Comparison of ENCODE assay signal across 27 cellular contexts in the genomic region with DNA sequence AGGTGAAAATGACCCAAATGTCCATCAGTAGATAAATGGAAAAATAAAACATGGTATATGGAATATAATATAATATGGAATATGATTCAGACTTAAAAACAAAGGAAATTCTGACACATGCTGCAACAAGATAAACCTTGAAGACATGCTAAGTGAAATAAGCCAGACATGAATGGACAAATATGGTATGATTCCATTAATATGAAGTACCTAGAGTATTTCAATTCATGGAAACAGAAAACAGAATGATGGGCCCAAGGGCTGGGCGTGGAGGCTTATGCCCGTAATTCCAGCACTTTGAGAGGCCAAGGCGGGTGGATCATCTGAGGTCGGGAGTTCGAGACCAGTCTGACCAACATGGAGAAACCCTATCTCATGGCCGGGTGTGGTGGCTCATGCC.
"Had no signal": no experiment of that assay in that cellular context is flagged by ENCODE, and none has a peak within 500 bp of the region (broad histone marks: within the 10 kb centered on the region; RNA-seq: fewer than 3 reads in every experiment).

No MANE protein-coding gene starts in this region.

- H3K27me3 ChIP-seq: neural progenitor cell, ovary, right lobe of liver, sigmoid colon, stomach, thyroid gland, tibial nerve, upper lobe of left lung, vagina had no signal

- FAIRE-seq: small intestine, urothelium cell line had no signal

- H3K4me1 Mint-ChIP-seq: stimulated activated effector memory CD8-positive, alpha-beta T cell treated with anti-CD3 and anti-CD28 coated beads, Interleukin-12 subunit alpha, Interleukin-12 subunit beta, amount 100 ng/mL, for 72 hours had no signal

- H3K4me3 ChIP-seq: neural progenitor cell, ovary, psoas muscle, right lobe of liver, sigmoid colon, stomach, thoracic aorta, thyroid gland, tibial nerve, upper lobe of left lung, vagina had no signal

- H3K36me3 Mint-ChIP-seq: naive thymus-derived CD8-positive, alpha-beta T cell; natural killer cell treated with Interleukin-12 subunit alpha and Interleukin-12 subunit beta and Interleukin-15 and Interleukin-18, amount 100 ng/mL, for 72 hours; stimulated activated effector memory CD8-positive, alpha-beta T cell treated with anti-CD3 and anti-CD28 coated beads, Interleukin-12 subunit alpha, Interleukin-12 subunit beta, amount 100 ng/mL, for 72 hours had no signal

- H3K27me3 Mint-ChIP-seq: naive thymus-derived CD8-positive, alpha-beta T cell; natural killer cell treated with Interleukin-12 subunit alpha and Interleukin-12 subunit beta and Interleukin-15 and Interleukin-18, amount 100 ng/mL, for 72 hours; progenitor cell of endocrine pancreas; stimulated activated naive B cell treated with anti-CD40 and anti-IgM and Interleukin-4, amounts not matched to agents 10 μg/mL and 1 μg/mL and 100 μg/mL, for 72 hours; stimulated activated naive CD8-positive, alpha-beta T cell treated with anti-CD3 and anti-CD28 coated beads, Interleukin-15, Interleukin-2, amounts not matched to agents 100 ng/mL and 50 ng/mL, for 24 hours had no signal

- H3K9me3 Mint-ChIP-seq: naive thymus-derived CD8-positive, alpha-beta T cell; natural killer cell treated with Interleukin-12 subunit alpha and Interleukin-12 subunit beta and Interleukin-15 and Interleukin-18, amount 100 ng/mL, for 72 hours; stimulated activated effector memory CD8-positive, alpha-beta T cell treated with anti-CD3 and anti-CD28 coated beads, Interleukin-12 subunit alpha, Interleukin-12 subunit beta, amount 100 ng/mL, for 72 hours; stimulated activated naive B cell treated with anti-CD40 and anti-IgM and Interleukin-4, amounts not matched to agents 10 μg/mL and 1 μg/mL and 100 μg/mL, for 72 hours; stimulated activated naive CD8-positive, alpha-beta T cell treated with anti-CD3 and anti-CD28 coated beads, Interleukin-15, Interleukin-2, amounts not matched to agents 100 ng/mL and 50 ng/mL, for 24 hours had no signal

- H3K4me3 Mint-ChIP-seq: naive thymus-derived CD8-positive, alpha-beta T cell; natural killer cell treated with Interleukin-12 subunit alpha and Interleukin-12 subunit beta and Interleukin-15 and Interleukin-18, amount 100 ng/mL, for 72 hours; nephron progenitor cell; neural progenitor cell; stimulated activated effector memory CD8-positive, alpha-beta T cell treated with anti-CD3 and anti-CD28 coated beads, Interleukin-12 subunit alpha, Interleukin-12 subunit beta, amount 100 ng/mL, for 72 hours; stimulated activated naive B cell treated with anti-CD40 and anti-IgM and Interleukin-4, amounts not matched to agents 10 μg/mL and 1 μg/mL and 100 μg/mL, for 72 hours; stimulated activated naive CD8-positive, alpha-beta T cell treated with anti-CD3 and anti-CD28 coated beads, Interleukin-15, Interleukin-2, amounts not matched to agents 100 ng/mL and 50 ng/mL, for 24 hours had no signal

- H3K27ac Mint-ChIP-seq: naive thymus-derived CD8-positive, alpha-beta T cell; natural killer cell treated with Interleukin-12 subunit alpha and Interleukin-12 subunit beta and Interleukin-15 and Interleukin-18, amount 100 ng/mL, for 72 hours; nephron progenitor cell; neural progenitor cell; progenitor cell of endocrine pancreas; stimulated activated effector memory CD8-positive, alpha-beta T cell treated with anti-CD3 and anti-CD28 coated beads, Interleukin-12 subunit alpha, Interleukin-12 subunit beta, amount 100 ng/mL, for 72 hours; stimulated activated naive B cell treated with anti-CD40 and anti-IgM and Interleukin-4, amounts not matched to agents 10 μg/mL and 1 μg/mL and 100 μg/mL, for 72 hours; stimulated activated naive CD8-positive, alpha-beta T cell treated with anti-CD3 and anti-CD28 coated beads, Interleukin-15, Interleukin-2, amounts not matched to agents 100 ng/mL and 50 ng/mL, for 24 hours had no signal

- DNase-seq: naive thymus-derived CD8-positive, alpha-beta T cell; nephron progenitor cell; occipital lobe; ovary; psoas muscle; right lobe of liver; sigmoid colon; small intestine; stimulated activated CD4-positive, alpha-beta T cell treated with anti-CD3 and anti-CD28 coated beads, Interleukin-15, amount 100 ng/mL, for 24 hours; stimulated activated CD4-positive, alpha-beta T cell treated with anti-CD3 and anti-CD28 coated beads, Interleukin-2, amount 100 ng/mL, for 24 hours; stimulated activated CD4-positive, alpha-beta T cell treated with anti-CD3 and anti-CD28 coated beads, Interleukin-2, amount 100 ng/mL, for 48 hours; stimulated activated CD4-positive, alpha-beta T cell treated with anti-CD3 and anti-CD28 coated beads, Interleukin-4, amount 100 ng/mL, for 24 hours; stimulated activated naive B cell treated with anti-CD40 and anti-IgM and Interleukin-4, amounts not matched to agents 10 μg/mL and 1 μg/mL and 100 μg/mL, for 72 hours; stimulated activated naive CD4-positive, alpha-beta T cell treated with Interleukin-2 at 50 U/mL for 16 hours; stomach; thyroid gland; trophoblast cell; upper lobe of left lung had no signal

- H3K36me3 ChIP-seq: neural progenitor cell, ovary, right lobe of liver, sigmoid colon, stomach, thoracic aorta, thyroid gland, tibial nerve, upper lobe of left lung, vagina had no signal
